In the genomic region with DNA sequence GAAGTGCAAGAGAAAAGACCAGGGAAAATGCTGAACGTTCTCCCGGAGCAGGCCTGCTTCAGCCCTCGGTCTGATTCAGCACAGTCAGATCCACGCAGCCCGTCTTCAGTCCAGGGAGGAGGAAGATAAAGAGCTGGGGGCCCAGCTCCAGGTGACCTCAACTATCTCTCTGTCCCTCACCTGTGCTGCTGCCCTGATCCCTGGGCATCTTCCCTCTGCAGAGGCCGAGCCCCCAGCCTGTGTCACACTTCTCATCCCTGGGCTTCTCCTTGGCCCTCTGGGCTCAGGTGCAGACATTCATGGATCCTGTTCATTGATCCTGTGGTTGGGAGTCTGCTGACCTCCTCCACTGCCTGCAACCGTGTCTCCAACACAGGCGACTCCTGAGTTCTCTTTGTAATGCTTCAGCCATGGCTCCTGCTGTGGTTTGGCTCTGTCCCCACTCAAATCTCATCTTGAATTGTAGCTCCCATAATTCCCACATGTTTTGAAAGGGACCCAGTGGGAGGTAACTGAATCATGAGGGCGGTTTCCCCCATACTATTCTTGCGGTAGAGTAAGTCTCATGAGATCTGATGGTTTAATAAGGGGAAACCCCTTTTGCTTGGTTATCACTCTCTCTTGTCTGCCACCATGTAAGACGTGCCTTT, we compare ENCODE assay signal across 1 cellular context.
TF ChIP-seq lines count a peak whose summit lies in the region.

No MANE protein-coding gene starts in this region.

TF ChIP-seq in IMR-90, 13 proteins besides CTCF, POLR2A, EP300 and RAD21:
- TF ChIP-seq BHLHE40 (IDR thresholded peaks at IDR 0.05; ENCODE audit: low read depth, low read length) (no peak), MAZ (IDR thresholded peaks at IDR 0.05; ENCODE audit: borderline replicate concordance, low read depth, low read length) (no peak), SMC3 (IDR thresholded peaks at IDR 0.05; ENCODE audit: low read depth, low read length) (no peak), MXI1 (IDR thresholded peaks at IDR 0.05; ENCODE audit: borderline replicate concordance, low read depth, low read length) (no peak), CHD1 (IDR thresholded peaks at IDR 0.05; ENCODE audit: low read depth, low read length) (no peak), RCOR1 (IDR thresholded peaks at IDR 0.05; ENCODE audit: insufficient replicate concordance, low read length) (no peak), RFX5 (IDR thresholded peaks at IDR 0.05; ENCODE audit: low read depth, low read length) (no peak), FOS (IDR thresholded peaks at IDR 0.05; ENCODE audit: low read depth, low read length) (no peak), CEBPB (IDR thresholded peaks at IDR 0.05; ENCODE audit: low read depth, low read length) (no peak), NFE2L2 (IDR thresholded peaks at IDR 0.05; ENCODE audit: low read depth, low read length) (no peak), MAFK (IDR thresholded peaks at IDR 0.05; ENCODE audit: low read depth, low read length) (no peak)
- TF ChIP-seq, protein P1, sequence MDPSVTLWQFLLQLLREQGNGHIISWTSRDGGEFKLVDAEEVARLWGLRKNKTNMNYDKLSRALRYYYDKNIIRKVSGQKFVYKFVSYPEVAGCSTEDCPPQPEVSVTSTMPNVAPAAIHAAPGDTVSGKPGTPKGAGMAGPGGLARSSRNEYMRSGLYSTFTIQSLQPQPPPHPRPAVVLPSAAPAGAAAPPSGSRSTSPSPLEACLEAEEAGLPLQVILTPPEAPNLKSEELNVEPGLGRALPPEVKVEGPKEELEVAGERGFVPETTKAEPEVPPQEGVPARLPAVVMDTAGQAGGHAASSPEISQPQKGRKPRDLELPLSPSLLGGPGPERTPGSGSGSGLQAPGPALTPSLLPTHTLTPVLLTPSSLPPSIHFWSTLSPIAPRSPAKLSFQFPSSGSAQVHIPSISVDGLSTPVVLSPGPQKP (IDR thresholded peaks at IDR 0.05; ENCODE audit: borderline replicate concordance, low read depth, low read length) = no peak
- TF ChIP-seq, protein P2, sequence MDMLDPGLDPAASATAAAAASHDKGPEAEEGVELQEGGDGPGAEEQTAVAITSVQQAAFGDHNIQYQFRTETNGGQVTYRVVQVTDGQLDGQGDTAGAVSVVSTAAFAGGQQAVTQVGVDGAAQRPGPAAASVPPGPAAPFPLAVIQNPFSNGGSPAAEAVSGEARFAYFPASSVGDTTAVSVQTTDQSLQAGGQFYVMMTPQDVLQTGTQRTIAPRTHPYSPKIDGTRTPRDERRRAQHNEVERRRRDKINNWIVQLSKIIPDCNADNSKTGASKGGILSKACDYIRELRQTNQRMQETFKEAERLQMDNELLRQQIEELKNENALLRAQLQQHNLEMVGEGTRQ (IDR thresholded peaks at IDR 0.05; ENCODE audit: low read depth, low read length) = no peak
